Comparison of ENCODE assay signal across 1 cellular context in genomic region chr18:39419315-39419714, GRCh38.
TF ChIP-seq lines count a peak whose summit lies in the region.

No MANE protein-coding gene starts in this region.

TF ChIP-seq in HepG2, 621 proteins besides CTCF, POLR2A, EP300 and RAD21 (continued from another document and continues in another):
- TF ChIP-seq IKZF5 (CRISPR knock-in tag; IDR thresholded peaks at IDR 0.05) (peak; percentile 53; the same call in 1 of the 2 replicates), ZBTB40 (IDR thresholded peaks at IDR 0.05) (peak; percentile 57), ZBTB40 (CRISPR knock-in tag; IDR thresholded peaks at IDR 0.05) (no peak; the same call in 1 of the 2 replicates), NCOA2 (CRISPR knock-in tag; IDR thresholded peaks at IDR 0.05) (peak; percentile 97), MLX (CRISPR knock-in tag; IDR thresholded peaks at IDR 0.05) (peak; percentile 59; the same call in 1 of the 2 replicates), KLF11 (CRISPR knock-in tag; IDR thresholded peaks at IDR 0.05) (no peak), ELF1 (CRISPR knock-in tag; IDR thresholded peaks at IDR 0.05) (peak; percentile 20; the same call in 1 of the 2 replicates), ZNF503 (CRISPR knock-in tag; IDR thresholded peaks at IDR 0.05) (peak; percentile 40; the same call in 1 of the 2 replicates), PHF21A (CRISPR knock-in tag; IDR thresholded peaks at IDR 0.05) (no peak), ETV6 (CRISPR knock-in tag; conservative IDR thresholded peaks at IDR 0.05) (no peak), ATRX (CRISPR knock-in tag; IDR thresholded peaks at IDR 0.05; ENCODE audit: borderline replicate concordance) (no peak), HOMEZ (CRISPR knock-in tag; IDR thresholded peaks at IDR 0.05; ENCODE audit: low read depth) (peak; percentile 93), HHEX (CRISPR knock-in tag; IDR thresholded peaks at IDR 0.05) (peak; percentile 79), ZBTB25 (CRISPR knock-in tag; IDR thresholded peaks at IDR 0.05) (peak; percentile 54; the same call in 1 of the 2 replicates), CAMTA2 (CRISPR knock-in tag; IDR thresholded peaks at IDR 0.05; ENCODE audit: borderline replicate concordance) (no peak), PITX1 (CRISPR knock-in tag; IDR thresholded peaks at IDR 0.05) (no peak), DRAP1 (CRISPR knock-in tag; IDR thresholded peaks at IDR 0.05) (peak; percentile 32; the same call in 1 of the 2 replicates), ZBTB37 (CRISPR knock-in tag; IDR thresholded peaks at IDR 0.05) (no peak), FOXJ3 (CRISPR knock-in tag; IDR thresholded peaks at IDR 0.05; ENCODE audit: borderline replicate concordance) (peak; percentile 44; the same call in 1 of the 2 replicates), GATAD2A (CRISPR knock-in tag; IDR thresholded peaks at IDR 0.05) (peak; percentile 96), KAT8 (CRISPR knock-in tag; IDR thresholded peaks at IDR 0.05) (peak; percentile 47; the same call in 1 of the 2 replicates), SALL1 (CRISPR knock-in tag; IDR thresholded peaks at IDR 0.05) (peak; percentile 64), NFKBIZ (CRISPR knock-in tag; IDR thresholded peaks at IDR 0.05) (0 out of 2 replicates have a peak, but pooled peaks have one; percentile 27), ZNF44 (CRISPR knock-in tag; IDR thresholded peaks at IDR 0.05) (no peak), POGZ (CRISPR knock-in tag; IDR thresholded peaks at IDR 0.05) (peak; percentile 58; the same call in 1 of the 2 replicates), ZNF777 (CRISPR knock-in tag; IDR thresholded peaks at IDR 0.05) (no peak), DDIT3 (CRISPR knock-in tag; IDR thresholded peaks at IDR 0.05) (no peak), BCL6 (CRISPR knock-in tag; IDR thresholded peaks at IDR 0.05) (peak; percentile 91), NR2F6 (IDR thresholded peaks at IDR 0.05) (peak; percentile 87), NR2F6 (CRISPR knock-in tag; IDR thresholded peaks at IDR 0.05) (peak; percentile 78), FOSL2 (CRISPR knock-in tag; IDR thresholded peaks at IDR 0.05) (0 out of 2 replicates have a peak, but pooled peaks have one; percentile 29), MXI1 (IDR thresholded peaks at IDR 0.05; ENCODE audit: borderline replicate concordance, low read depth, low read length) (peak; percentile 41; the same call in 1 of the 3 replicates), NR2F2 (IDR thresholded peaks at IDR 0.05; ENCODE audit: borderline replicate concordance, low read depth) (peak; percentile 74; the same call in 1 of the 2 replicates), TCF7 (IDR thresholded peaks at IDR 0.05; ENCODE audit: low read depth) (peak; percentile 93), ZNF331 (CRISPR knock-in tag; IDR thresholded peaks at IDR 0.05) (peak; percentile 78), PBX2 (CRISPR knock-in tag; IDR thresholded peaks at IDR 0.05) (0 out of 2 replicates have a peak, but pooled peaks have one; percentile 30), ZNF383 (CRISPR knock-in tag; IDR thresholded peaks at IDR 0.05; ENCODE audit: borderline replicate concordance) (no peak), ERF (CRISPR knock-in tag; IDR thresholded peaks at IDR 0.05) (peak; percentile 47; the same call in 1 of the 2 replicates), TRIM24 (CRISPR knock-in tag; IDR thresholded peaks at IDR 0.05) (no peak), HNRNPH1 (optimal IDR thresholded peaks at IDR 0.05; ENCODE audit: low read depth, low read length) (no peak), HDAC2 (CRISPR knock-in tag; IDR thresholded peaks at IDR 0.05) (0 out of 2 replicates have a peak, but pooled peaks have one; percentile 33), DNMT3B (CRISPR knock-in tag; conservative IDR thresholded peaks at IDR 0.05) (0 out of 2 replicates have a peak, but pooled peaks have one; percentile 30), SKI (IDR thresholded peaks at IDR 0.05; ENCODE audit: partially characterized antibody) (peak; percentile 60)
